In genomic region chr11:65221026-65221425, GRCh38 we compare ENCODE assay signal across 20 cellular contexts. TPM values are rescaled to one million over a fixed set of nuclear protein-coding genes. Genes with fewer than 3 reads are reported as not detected.
DNase-seq lines count a peak whose midpoint lies in the region; ATAC-seq, FAIRE-seq and TF ChIP-seq lines count a peak whose summit lies in the region.
"Had no signal": no experiment of that assay in that cellular context is flagged by ENCODE, and none has a peak within 500 bp of the region (broad histone marks: within the 10 kb centered on the region; RNA-seq: fewer than 3 reads in every experiment).

No MANE protein-coding gene starts in this region.

- in situ Hi-C loops in HepG2 (cut with HindIII; ENCODE audit: extremely low pct_ligation_motif_present, low pct_unique_long_range_greater_than_20kb) = no loop called here

- BruUV-seq in HepG2 (replicated peaks; lab: Mats Ljungman, UMichigan) = no TSS peak

- H3K4ac ChIP-seq in mesendoderm (ENCODE audit: low read depth, low read length) = no peak overlapping the region
- H3K4ac ChIP-seq in trophoblast cell (ENCODE audit: low read depth, low read length) = no peak overlapping the region

- H2BK5ac ChIP-seq in mesendoderm (ENCODE audit: low read length) = no peak overlapping the region
- no peak overlapping the region for H2BK5ac ChIP-seq in trophoblast cell (ENCODE audit: low read depth, low read length, poor library complexity)

- POLR2A ChIA-PET in HepG2 (lab: Yijun Ruan, JAX) = interaction anchor here (1.0 kb wide), 1 partner anchor 41 kb away, joined by 3 read pairs; the partner anchor contains the start of gene POLA2

- H2AK5ac ChIP-seq in mesendoderm (ENCODE audit: low read length) = no peak overlapping the region
- H2AK5ac ChIP-seq in trophoblast cell (ENCODE audit: low read length) = no peak overlapping the region

- H3K9ac ChIP-seq in Loucy (ENCODE audit: low read depth, low read length, poor library complexity, severe bottlenecking) (no peak overlapping the region), mesendoderm (ENCODE audit: low read length) (no peak overlapping the region), trophoblast cell (ENCODE audit: low read length) (no peak overlapping the region), HepG2 (ENCODE audit: insufficient read depth, low read depth, low read length) (no peak overlapping the region)

- H3K56ac ChIP-seq in mesendoderm (ENCODE audit: low read length) = no peak overlapping the region

- H3K79me2 ChIP-seq in Loucy (ENCODE audit: insufficient read depth, low read length) = peaks cover 43% of the 10 kb centered on the region
- no peaks in the 10 kb centered on the region for H3K79me2 ChIP-seq in mesendoderm (ENCODE audit: control insufficient read depth, insufficient read depth, low read length)
- H3K79me2 ChIP-seq in trophoblast cell (ENCODE audit: control insufficient read depth, insufficient read depth, low read length, poor library complexity) = peaks cover 2% of the 10 kb centered on the region
- H3K79me2 ChIP-seq in HepG2 (ENCODE audit: insufficient read depth, low read length) = no peaks in the 10 kb centered on the region

- peaks cover 29% of the 10 kb centered on the region for H3K4me1 ChIP-seq in Loucy (ENCODE audit: insufficient read depth, low read length, poor library complexity, severe bottlenecking)
- peaks cover 2% of the 10 kb centered on the region for H3K4me1 ChIP-seq in mesendoderm (ENCODE audit: control insufficient read depth, low read depth, low read length)
- peaks cover 17 to 18% of the 10 kb centered on the region in 2 experiments for H3K4me1 ChIP-seq in trophoblast cell (ENCODE audit: control insufficient read depth in 1 of 2, insufficient read depth in 2 of 2, low read length in 2 of 2)
- peaks cover 23% of the 10 kb centered on the region for H3K4me1 ChIP-seq in HepG2 (ENCODE audit: insufficient read depth, low read length)
- H3K4me1 ChIP-seq in suprapubic skin = peaks cover 21% of the 10 kb centered on the region
- H3K4me1 ChIP-seq: BE2C had no signal

- peak overlapping the region; percentile 26 for H4K12ac ChIP-seq in trophoblast cell (ENCODE audit: low read depth, low read length)

- intact Hi-C loops in HepG2 (cut with micrococcal nuclease; ENCODE audit: unreplicated experiment) = no loop called here

- H2BK15ac ChIP-seq in mesendoderm (replicated peaks; ENCODE audit: low read depth) = no peak overlapping the region

- H3K36me3 ChIP-seq in Loucy (ENCODE audit: insufficient read depth, low read length) (peaks cover 31% of the 10 kb centered on the region; the same call in 1 of the 2 replicates), mesendoderm (ENCODE audit: control insufficient read depth, insufficient read depth, low read length) (no peaks in the 10 kb centered on the region), trophoblast cell (ENCODE audit: control insufficient read depth in 1 of 2, insufficient read depth in 2 of 2, low read length in 2 of 2) (peaks cover 0 to 3% of the 10 kb centered on the region in 2 experiments), HepG2 (replicated peaks in 1 of 2; ENCODE audit: control insufficient read depth in 1 of 2, insufficient read depth in 2 of 2, low read length in 2 of 2) (no peaks in the 10 kb centered on the region), suprapubic skin (peaks cover 3% of the 10 kb centered on the region)
- H3K36me3 ChIP-seq: BE2C had no signal

- H4K20me1 ChIP-seq in Loucy (ENCODE audit: insufficient read depth, low read length, poor library complexity, severe bottlenecking) (peaks cover 35% of the 10 kb centered on the region), HepG2 (ENCODE audit: insufficient read depth, low read length) (no peaks in the 10 kb centered on the region)

- H4K8ac ChIP-seq in mesendoderm (ENCODE audit: low read depth, low read length) (no peak overlapping the region), trophoblast cell (ENCODE audit: low read depth, low read length) (no peak overlapping the region)

- no peaks in the 10 kb centered on the region for H3K9me2 ChIP-seq in Loucy (replicated peaks; ENCODE audit: low read depth, low read length)

- H4K91ac ChIP-seq in trophoblast cell (ENCODE audit: low read depth, low read length) = no peak overlapping the region

- no peak overlapping the region for H4K5ac ChIP-seq in mesendoderm (ENCODE audit: low read length)

- H3K27me3 ChIP-seq in Loucy (ENCODE audit: insufficient read depth, low read length, poor library complexity, severe bottlenecking) (no peaks in the 10 kb centered on the region), mesendoderm (ENCODE audit: insufficient read depth, low read length, poor library complexity) (no peaks in the 10 kb centered on the region), trophoblast cell (ENCODE audit: insufficient read depth, low read length) (no peaks in the 10 kb centered on the region), HepG2 (ENCODE audit: control insufficient read depth in 1 of 2, insufficient read depth in 2 of 2, low read length in 2 of 2) (peaks cover 0 to 8% of the 10 kb centered on the region in 2 experiments; a peak in 1 of 5 replicates), suprapubic skin (no peaks in the 10 kb centered on the region)

- H3K18ac ChIP-seq in mesendoderm (ENCODE audit: low read length) (no peak overlapping the region), trophoblast cell (ENCODE audit: low read length) (no peak overlapping the region)

- H3K79me1 ChIP-seq in mesendoderm (ENCODE audit: low read length) (no peaks in the 10 kb centered on the region), trophoblast cell (ENCODE audit: low read length) (peaks cover 9% of the 10 kb centered on the region)

- H2BK12ac ChIP-seq in trophoblast cell (ENCODE audit: low read length) = no peak overlapping the region

- no peak for TF ChIP-seq RAD21 in HepG2 (CRISPR knock-in tag; IDR thresholded peaks at IDR 0.05)

- no peak for TF ChIP-seq POLR2A in HepG2 (IDR thresholded peaks at IDR 0.05; ENCODE audit: insufficient read depth in 1 of 2, low read depth in 2 of 2, low read length in 2 of 2)
- TF ChIP-seq POLR2A in suprapubic skin (IDR thresholded peaks at IDR 0.05) = no peak

- no peak overlapping the region for H3K14ac ChIP-seq in trophoblast cell (ENCODE audit: low read length)

- TF ChIP-seq EP300 in HepG2 (IDR thresholded peaks at IDR 0.05; ENCODE audit: low read depth in 2 of 2, low read length in 2 of 2) (no peak), HepG2 (CRISPR knock-in tag; IDR thresholded peaks at IDR 0.05; ENCODE audit: borderline replicate concordance) (no peak), suprapubic skin (IDR thresholded peaks at IDR 0.05) (no peak)

- H3K4me2 ChIP-seq in Loucy (ENCODE audit: low read depth, low read length, poor library complexity, severe bottlenecking) (peak overlapping the region; percentile 74), mesendoderm (ENCODE audit: low read length) (no peak overlapping the region), trophoblast cell (ENCODE audit: low read length) (no peak overlapping the region), HepG2 (ENCODE audit: low read depth, low read length) (no peak overlapping the region)
- H3K4me2 ChIP-seq: GM23338 had no signal

- no peak overlapping the region for H2BK120ac ChIP-seq in mesendoderm (ENCODE audit: low read depth, low read length)
- H2BK120ac ChIP-seq in trophoblast cell (ENCODE audit: insufficient read depth, low read length, poor library complexity) = peak overlapping the region; percentile 24

- no peak overlapping the region for H2AFZ ChIP-seq in Loucy (ENCODE audit: low read length)
- no peak overlapping the region for H2AFZ ChIP-seq in trophoblast cell (ENCODE audit: insufficient read depth, low read length, poor library complexity)
- no peak overlapping the region for H2AFZ ChIP-seq in HepG2 (ENCODE audit: low read length)
- H2AFZ ChIP-seq: GM23338 had no signal

- CTCF ChIA-PET in HepG2 (lab: Yijun Ruan, JAX; ENCODE audit: low intra/inter-chr PET ratio, low total read pairs) = no interaction called here

- DNase-seq in mesendoderm (no peak), trophoblast cell (no peak), NCI-H345 treated with DMSO at 0.1 percent for 48 hours (lab: John Stamatoyannopoulos, UW; ENCODE audit: unreplicated experiment) (no peak), HepG2 (ENCODE audit: low spot score) (no peak), suprapubic skin (ENCODE audit: low spot score in 2 of 2) (no peak)
- DNase-seq: ACHN, BE2C, C1 segment of cervical spinal cord, Caco-2, HFFc6 had no signal

- H3K4me3 ChIP-seq in Loucy (ENCODE audit: low read length, poor library complexity, severe bottlenecking) (no peak overlapping the region), mesendoderm (ENCODE audit: low read length) (no peak overlapping the region), trophoblast cell (ENCODE audit: low read depth, low read length) (no peak overlapping the region), HepG2 (replicated peaks in 1 of 3; ENCODE audit: insufficient read depth in 1 of 3, low read depth in 2 of 3, low read length in 3 of 3) (no peak overlapping the region), suprapubic skin (no peak overlapping the region)
- H3K4me3 ChIP-seq: GM23338 had no signal

- H3K23ac ChIP-seq in mesendoderm (ENCODE audit: low read length) = peak overlapping the region; percentile 24
- no peak overlapping the region for H3K23ac ChIP-seq in trophoblast cell (ENCODE audit: low read length)

- peaks cover 6% of the 10 kb centered on the region; the same call in 1 of the 2 replicates for H3F3A ChIP-seq in Loucy (ENCODE audit: low read depth)

- H3K27ac ChIP-seq in mesendoderm (ENCODE audit: low read depth, low read length) = no peak overlapping the region
- H3K27ac ChIP-seq in trophoblast cell (ENCODE audit: low read depth, low read length) = no peak overlapping the region
- H3K27ac ChIP-seq in HepG2 (ENCODE audit: extremely low read length, insufficient read depth, low read length) = no peak overlapping the region
- no peak overlapping the region for H3K27ac ChIP-seq in suprapubic skin

- TF ChIP-seq CTCF in Loucy (conservative IDR thresholded peaks at IDR 0.05; ENCODE audit: low read length) (no peak), HepG2 (CRISPR knock-in tag; IDR thresholded peaks at IDR 0.05) (no peak), suprapubic skin (IDR thresholded peaks at IDR 0.05) (no peak)

- WGBS in mesendoderm (ENCODE audit: extremely low coverage, insufficient coverage, low lambda C conversion rate) = no CpG with 5 or more reads among the region's 10 CpGs
- WGBS in trophoblast cell (ENCODE audit: extremely low coverage, insufficient coverage, insufficient read length) = no CpG with 5 or more reads among the region's 10 CpGs
- WGBS in HepG2 (ENCODE audit: low lambda C conversion rate) = 73% methylated on average over 10 of the region's 10 CpGs
- WGBS in suprapubic skin = 97% methylated on average over 10 of the region's 10 CpGs

- ATAC-seq in HG02642 (IDR thresholded peaks at IDR 0.05; ENCODE audit: poor library complexity, unreplicated experiment) (no peak), HepG2 (no peak)
- ATAC-seq: GM23338, HCT116 had no signal

- no peaks in the 10 kb centered on the region for H3K9me3 ChIP-seq in Loucy (ENCODE audit: insufficient read depth, low read depth, low read length)
- peaks cover 4% of the 10 kb centered on the region for H3K9me3 ChIP-seq in trophoblast cell (ENCODE audit: insufficient read depth, low read depth, low read length)
- no peaks in the 10 kb centered on the region for H3K9me3 ChIP-seq in HepG2 (ENCODE audit: low read length)
- H3K9me3 ChIP-seq in suprapubic skin = no peaks in the 10 kb centered on the region
- H3K9me3 ChIP-seq: BE2C, Caco-2 had no signal

- no peak for FAIRE-seq in HepG2 (lab: Jason Lieb, UNC)
- FAIRE-seq: A204.1, D721Med, G401.6, GM12891, H54 had no signal

RNA-seq across cellular contexts. Expression of gene CAPN1, which starts 39.3 kb away (rescaled TPM):
- polyA plus RNA-seq in mesendoderm (2013, experiment 1 of 2) = 90.4 TPM
- polyA plus RNA-seq in mesendoderm (2013, experiment 2 of 2) = 93.1 TPM
- 183 and 194 TPM in 2 replicates for polyA plus RNA-seq in trophoblast cell (2013)
- total RNA-seq in HepG2 (2016; rRNA removed; fragmentation: Illumina TruSeq; extraction: Trizol) (51.2 and 57.3 TPM in 2 replicates), suprapubic skin (100 to 1,000 TPM; 467 to 627 (median 561) TPM)
- 26.4 and 34.4 TPM in 2 replicates for total RNA-seq in HepG2 (2016; cell fraction: cytosol; rRNA removed; fragmentation: Illumina TruSeq; extraction: Trizol; ENCODE audit: low read depth)
- 43.3 and 63.5 TPM in 2 replicates for total RNA-seq in HepG2 (2016; cell fraction: insoluble cytoplasmic fraction; rRNA removed; fragmentation: Illumina TruSeq; extraction: Trizol)
- total RNA-seq in HepG2 (2016; cell fraction: membrane; rRNA removed; fragmentation: Illumina TruSeq; extraction: Trizol) = 26.6 and 29.7 TPM in 2 replicates
- total RNA-seq in HepG2 (2016; cell fraction: nucleus; rRNA removed; fragmentation: Illumina TruSeq; extraction: Trizol) = 37.0 and 44.2 TPM in 2 replicates
- polyA plus RNA-seq in HepG2 (2011; rRNA removed) = 82.6 and 92.6 TPM in 2 replicates
- 23.9 and 34.7 TPM in 2 replicates for polyA plus RNA-seq in HepG2 (2011; cell fraction: cytosol; rRNA removed)
- polyA plus RNA-seq in HepG2 (2011; cell fraction: nucleus; rRNA removed) = 429 and 543 TPM in 2 replicates
- polyA plus RNA-seq in HepG2 (2012) = 41.7 and 58.1 TPM in 2 replicates
- 11.8 and 12.0 TPM in 2 replicates for polyA plus RNA-seq in HepG2 (2016; cell fraction: cytosol; fragmentation: Illumina TruSeq; extraction: Trizol; ENCODE audit: low read depth)
- 39.8 and 54.5 TPM in 2 replicates for polyA plus RNA-seq in HepG2 (2016; cell fraction: insoluble cytoplasmic fraction; fragmentation: Illumina TruSeq; extraction: Trizol; ENCODE audit: low read depth)
- 24.4 and 28.3 TPM in 2 replicates for polyA plus RNA-seq in HepG2 (2016; cell fraction: membrane; fragmentation: Illumina TruSeq; extraction: Trizol; ENCODE audit: low read depth)
- 116 and 118 TPM in 2 replicates for polyA plus RNA-seq in HepG2 (2016; cell fraction: nucleus; fragmentation: Illumina TruSeq; extraction: Trizol; ENCODE audit: insufficient read depth, low read depth)
- polyA minus RNA-seq in HepG2 (2011; rRNA and poly(A)+ RNA removed; ENCODE audit: low replicate concordance) = 129 and 175 TPM in 2 replicates
- polyA minus RNA-seq in HepG2 (2011; cell fraction: cytosol; rRNA and poly(A)+ RNA removed) = 33.2 and 36.8 TPM in 2 replicates
- 47.1 and 54.0 TPM in 2 replicates for polyA minus RNA-seq in HepG2 (2011; cell fraction: nucleus; rRNA and poly(A)+ RNA removed)

RNA-seq across cellular contexts. Expression of gene POLA2, which starts 40.7 kb away (rescaled TPM):
- 15.3 TPM for polyA plus RNA-seq in mesendoderm (2013, experiment 1 of 2)
- 15.6 TPM for polyA plus RNA-seq in mesendoderm (2013, experiment 2 of 2)
- polyA plus RNA-seq in trophoblast cell (2013) = 12.6 and 13.3 TPM in 2 replicates
- total RNA-seq in HepG2 (2016; rRNA removed; fragmentation: Illumina TruSeq; extraction: Trizol) = 10.7 and 15.6 TPM in 2 replicates
- 2.7 and 3.5 TPM in 2 replicates for total RNA-seq in HepG2 (2016; cell fraction: cytosol; rRNA removed; fragmentation: Illumina TruSeq; extraction: Trizol; ENCODE audit: low read depth)
- 13.9 and 14.3 TPM in 2 replicates for total RNA-seq in HepG2 (2016; cell fraction: insoluble cytoplasmic fraction; rRNA removed; fragmentation: Illumina TruSeq; extraction: Trizol)
- total RNA-seq in HepG2 (2016; cell fraction: membrane; rRNA removed; fragmentation: Illumina TruSeq; extraction: Trizol) = 3.6 and 4.5 TPM in 2 replicates
- 17.7 and 18.6 TPM in 2 replicates for total RNA-seq in HepG2 (2016; cell fraction: nucleus; rRNA removed; fragmentation: Illumina TruSeq; extraction: Trizol)
- 9.1 and 9.7 TPM in 2 replicates for polyA plus RNA-seq in HepG2 (2011; rRNA removed)
- 6.3 and 8.1 TPM in 2 replicates for polyA plus RNA-seq in HepG2 (2011; cell fraction: cytosol; rRNA removed)
- polyA plus RNA-seq in HepG2 (2011; cell fraction: nucleus; rRNA removed) = 8.7 and 12.1 TPM in 2 replicates
- polyA plus RNA-seq in HepG2 (2012) = 3.3 and 4.8 TPM in 2 replicates
- polyA plus RNA-seq in HepG2 (2016; cell fraction: cytosol; fragmentation: Illumina TruSeq; extraction: Trizol; ENCODE audit: low read depth) = 0.57 and 0.88 TPM in 2 replicates
- 18.2 and 18.8 TPM in 2 replicates for polyA plus RNA-seq in HepG2 (2016; cell fraction: insoluble cytoplasmic fraction; fragmentation: Illumina TruSeq; extraction: Trizol; ENCODE audit: low read depth)
- 2.6 and 3.0 TPM in 2 replicates for polyA plus RNA-seq in HepG2 (2016; cell fraction: membrane; fragmentation: Illumina TruSeq; extraction: Trizol; ENCODE audit: low read depth)
- 21.9 and 25.4 TPM in 2 replicates for polyA plus RNA-seq in HepG2 (2016; cell fraction: nucleus; fragmentation: Illumina TruSeq; extraction: Trizol; ENCODE audit: insufficient read depth, low read depth)
- polyA minus RNA-seq in HepG2 (2011; rRNA and poly(A)+ RNA removed; ENCODE audit: low replicate concordance) = 19.5 and 152 TPM in 2 replicates
- 3.6 and 4.1 TPM in 2 replicates for polyA minus RNA-seq in HepG2 (2011; cell fraction: cytosol; rRNA and poly(A)+ RNA removed)
- polyA minus RNA-seq in HepG2 (2011; cell fraction: nucleus; rRNA and poly(A)+ RNA removed) = 11.4 and 14.9 TPM in 2 replicates
- 10 to 100 TPM in 1 of 4 donors, 1 to 10 TPM in 3; 4.5 to 19.7 (median 7.3) TPM for total RNA-seq in suprapubic skin

RNA-seq across cellular contexts. Expression of gene SPDYC, which starts 51.0 kb away (rescaled TPM):
- polyA plus RNA-seq in mesendoderm (2013, experiment 1 of 2) = 0.07 TPM
- 0.10 TPM for polyA plus RNA-seq in mesendoderm (2013, experiment 2 of 2)
- 3.9 TPM in 2 replicates for polyA plus RNA-seq in trophoblast cell (2013)
- total RNA-seq in HepG2 (2016; rRNA removed; fragmentation: Illumina TruSeq; extraction: Trizol) = 0.15 TPM in 1 of 2 replicates, not detected in the other
- not detected in 2 replicates for total RNA-seq in HepG2 (2016; cell fraction: cytosol; rRNA removed; fragmentation: Illumina TruSeq; extraction: Trizol; ENCODE audit: low read depth)
- total RNA-seq in HepG2 (2016; cell fraction: insoluble cytoplasmic fraction; rRNA removed; fragmentation: Illumina TruSeq; extraction: Trizol) = 0.15 and 0.19 TPM in 2 replicates
- not detected in 2 replicates for total RNA-seq in HepG2 (2016; cell fraction: membrane; rRNA removed; fragmentation: Illumina TruSeq; extraction: Trizol)
- total RNA-seq in HepG2 (2016; cell fraction: nucleus; rRNA removed; fragmentation: Illumina TruSeq; extraction: Trizol) = not detected in 2 replicates
- polyA plus RNA-seq in HepG2 (2011; rRNA removed) = 0.26 and 0.33 TPM in 2 replicates
- polyA plus RNA-seq in HepG2 (2011; cell fraction: cytosol; rRNA removed) = 0.18 and 0.28 TPM in 2 replicates
- polyA plus RNA-seq in HepG2 (2011; cell fraction: nucleus; rRNA removed) = 0.42 and 0.71 TPM in 2 replicates
- 0.39 and 0.44 TPM in 2 replicates for polyA plus RNA-seq in HepG2 (2012)
- not detected in 2 replicates for polyA plus RNA-seq in HepG2 (2016; cell fraction: cytosol; fragmentation: Illumina TruSeq; extraction: Trizol; ENCODE audit: low read depth)
- not detected in 2 replicates for polyA plus RNA-seq in HepG2 (2016; cell fraction: insoluble cytoplasmic fraction; fragmentation: Illumina TruSeq; extraction: Trizol; ENCODE audit: low read depth)
- not detected in 2 replicates for polyA plus RNA-seq in HepG2 (2016; cell fraction: membrane; fragmentation: Illumina TruSeq; extraction: Trizol; ENCODE audit: low read depth)
- 0.52 TPM in 1 of 2 replicates, not detected in the other for polyA plus RNA-seq in HepG2 (2016; cell fraction: nucleus; fragmentation: Illumina TruSeq; extraction: Trizol; ENCODE audit: insufficient read depth, low read depth)
- not detected in 2 replicates for polyA minus RNA-seq in HepG2 (2011; rRNA and poly(A)+ RNA removed; ENCODE audit: low replicate concordance)
- 0.59 TPM in 1 of 2 replicates, not detected in the other for polyA minus RNA-seq in HepG2 (2011; cell fraction: cytosol; rRNA and poly(A)+ RNA removed)
- not detected in 2 replicates for polyA minus RNA-seq in HepG2 (2011; cell fraction: nucleus; rRNA and poly(A)+ RNA removed)
- total RNA-seq in suprapubic skin = not detected
- total RNA-seq: Caco-2; CD4-positive, alpha-beta T cell; GM23338; HFFc6 had no signal
